ENCODE assay signal across 25 cellular contexts in the genomic region with DNA sequence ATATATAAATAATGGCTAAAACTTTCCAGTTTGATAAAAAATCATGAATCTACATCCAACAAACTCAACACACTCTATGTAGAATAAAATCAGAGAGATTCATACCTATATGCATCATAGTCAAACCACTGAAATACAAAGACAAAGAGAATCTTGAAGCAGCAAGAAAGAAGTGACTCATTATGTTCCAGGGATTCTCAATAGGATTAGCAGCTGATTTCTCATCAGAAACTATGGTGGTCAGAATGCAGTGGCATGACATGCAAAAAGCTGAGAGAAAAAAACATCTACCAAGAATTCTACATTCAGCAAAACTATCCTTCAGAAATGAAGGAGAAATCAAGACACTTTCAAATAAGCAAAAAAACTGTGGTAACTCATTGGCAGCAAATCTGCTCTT.
DNase-seq lines count a peak whose midpoint lies in the region; ATAC-seq and TF ChIP-seq lines count a peak whose summit lies in the region.
"Had no signal": no experiment of that assay in that cellular context is flagged by ENCODE, and none has a peak within 500 bp of the region (broad histone marks: within the 10 kb centered on the region; RNA-seq: fewer than 3 reads in every experiment).

No MANE protein-coding gene starts in this region.

- TF ChIP-seq POLR2A in HCT116 (IDR thresholded peaks at IDR 0.05; ENCODE audit: borderline replicate concordance, extremely low read depth, insufficient read depth, insufficient read length): no peak
- no peak for TF ChIP-seq POLR2A in esophagus muscularis mucosa (IDR thresholded peaks at IDR 0.05; ENCODE audit: low read depth)

- H3K4me2 ChIP-seq in HCT116 (ENCODE audit: low read length): no peak overlapping the region

- no peak overlapping the region for H2AFZ ChIP-seq in HCT116 (ENCODE audit: low read depth, low read length, poor library complexity, severe bottlenecking)

- no peaks in the 10 kb centered on the region for H3K27me3 ChIP-seq in A673 (replicated peaks; ENCODE audit: insufficient read depth, low read depth, low read length, poor library complexity)
- H3K27me3 ChIP-seq in HCT116 (ENCODE audit: insufficient read depth, low read length): no peaks in the 10 kb centered on the region
- no peaks in the 10 kb centered on the region for H3K27me3 ChIP-seq in esophagus muscularis mucosa
- no peaks in the 10 kb centered on the region for H3K27me3 ChIP-seq in dorsolateral prefrontal cortex
- H3K27me3 ChIP-seq: uterus had no signal

- CTCF ChIA-PET in A673 (lab: Charles Lee): no interaction called here
- CTCF ChIA-PET in HCT116 (lab: Charles Lee): no interaction called here

- POLR2A ChIA-PET in A673 (lab: Charles Lee; ENCODE audit: low non-redundant PET): no interaction called here
- POLR2A ChIA-PET in HCT116 (lab: Charles Lee): no interaction called here

- RAD21 ChIA-PET in HCT116 (lab: Charles Lee; ENCODE audit: low non-redundant PET in 1 of 2, low total read pairs in 2 of 2, uncharacterized antibody in 2 of 2, unreplicated experiment in 2 of 2): no interaction called here

- H4K20me1 ChIP-seq in HCT116 (ENCODE audit: insufficient read depth): no peaks in the 10 kb centered on the region

- ATAC-seq in HCT116: no peak
- ATAC-seq in GM18861 (IDR thresholded peaks at IDR 0.05; ENCODE audit: unreplicated experiment): no peak
- ATAC-seq: activated naive CD8-positive, alpha-beta T cell treated with anti-CD3 and anti-CD28 coated beads, Interleukin-2, amount 50 U/mL, for 24 hours; activated T-helper 17 cell treated with anti-CD3 and anti-CD28 coated beads, Interleukin-2, amount 50 U/mL, for 72 hours; K562; mucosa of descending colon; sciatic nerve had no signal

- H3K79me2 ChIP-seq in HCT116 (ENCODE audit: insufficient read depth, low read length): no peaks in the 10 kb centered on the region

- H3K36me3 ChIP-seq in A673 (ENCODE audit: insufficient read depth, low read length, poor library complexity, severe bottlenecking) (no peaks in the 10 kb centered on the region), HCT116 (ENCODE audit: control insufficient read depth in 1 of 2, insufficient read depth in 2 of 2, low read length in 2 of 2) (no peaks in the 10 kb centered on the region), esophagus muscularis mucosa (no peaks in the 10 kb centered on the region)
- H3K36me3 ChIP-seq: uterus had no signal

- H3K9me3 ChIP-seq in A673 (ENCODE audit: low read depth, low read length, poor library complexity, severe bottlenecking) (peaks cover 16% of the 10 kb centered on the region), HCT116 (ENCODE audit: control insufficient read depth in 1 of 2, insufficient read depth in 1 of 2, low read depth in 1 of 2, low read length in 2 of 2) (peaks cover 5 to 7% of the 10 kb centered on the region in 2 experiments; a peak in 2 of 4 replicates), esophagus muscularis mucosa (peaks cover 0 to 30% (median 20%) of the 10 kb centered on the region in 4 donors)

- H3K4me3 ChIP-seq in A673 (ENCODE audit: low read depth, low read length, poor library complexity, severe bottlenecking): no peak overlapping the region
- no peak overlapping the region for H3K4me3 ChIP-seq in HCT116 (replicated peaks in 1 of 2; ENCODE audit: low read depth in 1 of 2, low read length in 2 of 2)
- no peak overlapping the region for H3K4me3 ChIP-seq in esophagus muscularis mucosa
- H3K4me3 ChIP-seq in dorsolateral prefrontal cortex: no peak overlapping the region
- H3K4me3 ChIP-seq: K562, mucosa of descending colon, uterus had no signal

- no peak for TF ChIP-seq EP300 in esophagus muscularis mucosa (IDR thresholded peaks at IDR 0.05)

- TF ChIP-seq CTCF in A673 (conservative IDR thresholded peaks at IDR 0.05; ENCODE audit: low read depth, low read length): no peak
- no peak for TF ChIP-seq CTCF in HCT116 (IDR thresholded peaks at IDR 0.05 in 2 of 3, conservative IDR thresholded peaks at IDR 0.05 in 1 of 3; ENCODE audit: borderline replicate concordance in 1 of 3, insufficient read depth in 1 of 3, low read depth in 2 of 3, low read length in 2 of 3)
- no peak for TF ChIP-seq CTCF in esophagus muscularis mucosa (IDR thresholded peaks at IDR 0.05)
- TF ChIP-seq CTCF in dorsolateral prefrontal cortex (IDR thresholded peaks at IDR 0.05 in 54 of 56, conservative IDR thresholded peaks at IDR 0.05 in 2 of 56; ENCODE audit: low read depth in 1 of 56, partially characterized antibody in 56 of 56): no peak

- H3K9me2 ChIP-seq in HCT116 (ENCODE audit: insufficient read depth): no peaks in the 10 kb centered on the region

- TF ChIP-seq RAD21 in HCT116 (IDR thresholded peaks at IDR 0.05; ENCODE audit: low read depth): no peak

- no peak overlapping the region for H3K9ac ChIP-seq in HCT116 (ENCODE audit: low read length)

- H3K4me1 ChIP-seq in A673 (ENCODE audit: insufficient read depth, low read length, poor library complexity, severe bottlenecking): no peaks in the 10 kb centered on the region
- no peaks in the 10 kb centered on the region for H3K4me1 ChIP-seq in HCT116 (ENCODE audit: control insufficient read depth in 1 of 2, insufficient read depth in 2 of 2, low read length in 2 of 2)
- H3K4me1 ChIP-seq in esophagus muscularis mucosa: no peaks in the 10 kb centered on the region
- H3K4me1 ChIP-seq: uterus had no signal

- intact Hi-C loops in A673 (cut with micrococcal nuclease; ENCODE audit: unreplicated experiment) (no loop called here), HCT116 (cut with micrococcal nuclease) (no loop called here), esophagus muscularis mucosa (cut with DNase I) (no loop called here), dorsolateral prefrontal cortex (cut with DNase I) (no loop called here)

- BruUV-seq in A673 (replicated peaks; lab: Mats Ljungman, UMichigan): no TSS peak
- BruUV-seq in HCT116 (replicated peaks; lab: Mats Ljungman, UMichigan): no TSS peak

- DNase-seq in A673 (ENCODE audit: low spot score) (peak; percentile 4), HCT116 (ENCODE audit: low read depth, low spot score) (no peak), OCI-M1 (lab: John Stamatoyannopoulos, UW) (peak; percentile 63), fibroblast of gingiva (ENCODE audit: low read depth) (peak; percentile 10), esophagus muscularis mucosa (ENCODE audit: extremely low spot score) (no peak), NK-92 (lab: John Stamatoyannopoulos, UW; ENCODE audit: unreplicated experiment) (no peak), dorsolateral prefrontal cortex (no peak)
- DNase-seq: activated B cell treated with CpG ODN at 0.5 μM for 24 hours; activated CD8-positive, alpha-beta memory T cell treated with anti-CD3 and anti-CD28 coated beads for 24 hours; activated naive CD8-positive, alpha-beta T cell treated with anti-CD3 and anti-CD28 coated beads, Interleukin-2, amount 50 U/mL, for 24 hours; caudate nucleus; COR-L47; effector CD4-positive, alpha-beta T cell; GDM1; hippocampal formation; mucosa of descending colon; NCI-H146; SHP77; stimulated activated CD4-positive, alpha-beta T cell treated with anti-CD3 and anti-CD28 coated beads, Interleukin-1b, Interleukin-23, amount 100 ng/mL, for 48 hours; uterus had no signal

- H3K27ac ChIP-seq in A673 (ENCODE audit: low read depth, low read length, poor library complexity, severe bottlenecking) (no peak overlapping the region), HCT116 (ENCODE audit: low read depth, low read length) (no peak overlapping the region), esophagus muscularis mucosa (replicated peaks in 1 of 4) (no peak overlapping the region), dorsolateral prefrontal cortex (no peak overlapping the region)
- H3K27ac ChIP-seq: HL-60, uterus had no signal

TF ChIP-seq in HCT116, 20 proteins besides CTCF, POLR2A, EP300 and RAD21:
- TF ChIP-seq YY1 (IDR thresholded peaks at IDR 0.05; ENCODE audit: extremely low read depth, insufficient replicate concordance, low read depth, low read length) (no peak), EGR1 (IDR thresholded peaks at IDR 0.05; ENCODE audit: low read depth) (no peak), CEBPB (IDR thresholded peaks at IDR 0.05; ENCODE audit: low read depth) (no peak), FOSL1 (IDR thresholded peaks at IDR 0.05; ENCODE audit: low read depth) (0 out of 2 replicates have a peak, but pooled peaks have one; percentile 5), EZH2 (IDR thresholded peaks at IDR 0.05) (no peak), SIN3A (IDR thresholded peaks at IDR 0.05; ENCODE audit: low read depth) (no peak), ZBTB33 (IDR thresholded peaks at IDR 0.05; ENCODE audit: extremely low read depth, insufficient replicate concordance, low read length) (no peak), CBX3 (IDR thresholded peaks at IDR 0.05; ENCODE audit: low read depth) (peak; percentile 87), ELF1 (IDR thresholded peaks at IDR 0.05; ENCODE audit: borderline replicate concordance, low read depth) (no peak), ATF3 (IDR thresholded peaks at IDR 0.05) (no peak), JUND (IDR thresholded peaks at IDR 0.05) (peak; percentile 14; the same call in 1 of the 2 replicates)
TF ChIP-seq in HCT116: peak in this region for 3.

Comparison
In these comparisons a context has a peak if more than half of its experiments do, and no peak if none do; other contexts are left out.
1. DNase-seq: peak in A673 (single experiment), OCI-M1 (single experiment) and fibroblast of gingiva (single experiment); none in HCT116 (single experiment), esophagus muscularis mucosa (single experiment), NK-92 (single experiment) and dorsolateral prefrontal cortex (0 of 10).